1 cellular context compared by ENCODE assay signal in the genomic region with DNA sequence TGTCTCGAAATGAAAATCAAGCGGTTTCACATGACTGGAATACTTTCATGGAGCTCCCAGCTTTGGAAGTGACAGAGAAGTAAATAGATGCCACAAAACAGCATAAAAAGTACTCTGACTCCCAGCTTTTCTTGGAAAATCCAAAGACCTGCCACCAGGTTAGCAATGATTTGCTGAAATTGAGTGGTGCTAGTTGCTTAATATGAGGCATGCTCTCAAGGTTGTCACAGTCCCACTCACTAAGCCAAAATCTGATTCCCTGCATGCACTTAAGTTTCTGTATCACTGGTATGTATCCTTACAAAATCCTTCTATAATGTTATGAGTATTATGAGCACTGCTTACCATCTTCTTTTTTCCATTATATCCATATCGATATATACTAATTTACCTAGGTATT.
TF ChIP-seq lines count a peak whose summit lies in the region.

No MANE protein-coding gene starts in this region.

TF ChIP-seq in HCT116, 20 proteins besides CTCF, POLR2A, EP300 and RAD21 (continued from another document):
- TF ChIP-seq CBX3 (IDR thresholded peaks at IDR 0.05; ENCODE audit: low read depth) (no peak), TCF7L2 (IDR thresholded peaks at IDR 0.05; ENCODE audit: borderline replicate concordance, extremely low read depth, insufficient read depth, insufficient read length) (no peak)
TF ChIP-seq in HCT116: peak in this region for 0.
